ENCODE assay signal across 16 cellular contexts in genomic region chr2:59585657-59586056, GRCh38.
A peak's percentile ranks its signal among the peaks of the same experiment; 100 is the strongest.
DNase-seq lines count a peak whose midpoint lies in the region; ATAC-seq and TF ChIP-seq lines count a peak whose summit lies in the region.
"Had no signal": no experiment of that assay in that cellular context is flagged by ENCODE, and none has a peak within 500 bp of the region (broad histone marks: within the 10 kb centered on the region; RNA-seq: fewer than 3 reads in every experiment).

No MANE protein-coding gene starts in this region.

- H3K9me2 ChIP-seq in neural cell (ENCODE audit: insufficient read depth, low read length): no peaks in the 10 kb centered on the region

- no peaks in the 10 kb centered on the region for H3K79me2 ChIP-seq in neural cell (replicated peaks; ENCODE audit: insufficient read depth, low read length)

- TF ChIP-seq POLR2A in Peyer's patch (IDR thresholded peaks at IDR 0.05): no peak

- H3F3A ChIP-seq in neural cell (ENCODE audit: insufficient read depth, low read length, poor library complexity, severe bottlenecking): peaks cover 2% of the 10 kb centered on the region

- H3K27me3 ChIP-seq in Peyer's patch: no peaks in the 10 kb centered on the region
- H3K27me3 ChIP-seq in neural cell (ENCODE audit: insufficient read depth, low read depth, low read length): no peaks in the 10 kb centered on the region
- H3K27me3 ChIP-seq: gastrocnemius medialis, right lobe of liver, upper lobe of left lung had no signal

- H3K4me3 ChIP-seq in HEK293 (ENCODE audit: low read depth, low read length): no peak overlapping the region
- H3K4me3 ChIP-seq in Peyer's patch: no peak overlapping the region
- H3K4me3 ChIP-seq in neural cell (ENCODE audit: low read length): peak overlapping the region; percentile 16
- H3K4me3 ChIP-seq: gastrocnemius medialis, GM23248, left ventricle myocardium inferior, right lobe of liver, upper lobe of left lung had no signal

- TF ChIP-seq CTCF in HEK293 (tag by site-specific recombination; IDR thresholded peaks at IDR 0.05) (no peak), Peyer's patch (IDR thresholded peaks at IDR 0.05) (no peak), neural cell (IDR thresholded peaks at IDR 0.05; ENCODE audit: poor library complexity, severe bottlenecking) (no peak)

- no peaks in the 10 kb centered on the region for H4K20me1 ChIP-seq in neural cell (ENCODE audit: insufficient read depth)

- POLR2A ChIA-PET in HEK293 (lab: Yijun Ruan, JAX): no interaction called here

- H2AFZ ChIP-seq in neural cell (ENCODE audit: low read depth, low read length): no peak overlapping the region
- H2AFZ ChIP-seq: GM23248 had no signal

- peak; percentile 65 for DNase-seq in NCI-H2107 treated with DMSO at 0.1 percent for 48 hours (lab: John Stamatoyannopoulos, UW; ENCODE audit: unreplicated experiment)
- peak in 2 of 3 donors; percentile 57 to 64 for DNase-seq in Peyer's patch
- no peak for DNase-seq in stimulated activated naive CD8-positive, alpha-beta T cell treated with anti-CD3 and anti-CD28 coated beads, Interleukin-15, Interleukin-2, amounts not matched to agents 100 U/mL and 50 U/mL, for 24 hours
- DNase-seq: activated CD4-positive, CD25-positive, alpha-beta regulatory T cell treated with anti-CD3 and anti-CD28 coated beads, Interleukin-2, amount 50 U/mL, for 72 hours; CD8-positive, alpha-beta T cell; gastrocnemius medialis; GM23248; left ventricle myocardium inferior; NCI-H2081 treated with DMSO at 0.1 percent for 48 hours; right lobe of liver; T-helper 9 cell; upper lobe of left lung had no signal

- H3K9ac ChIP-seq in neural cell (ENCODE audit: low read length): peak overlapping the region; percentile 6
- H3K9ac ChIP-seq: GM23248 had no signal

- peak; percentile 69 for TF ChIP-seq EP300 in neural cell (conservative IDR thresholded peaks at IDR 0.05; ENCODE audit: poor library complexity, severe bottlenecking)

- H3K36me3 ChIP-seq in HEK293 (ENCODE audit: control insufficient read depth in 2 of 2, insufficient read depth in 1 of 2, low read length in 2 of 2) (no peaks in the 10 kb centered on the region), Peyer's patch (no peaks in the 10 kb centered on the region), neural cell (ENCODE audit: insufficient read depth, low read length) (no peaks in the 10 kb centered on the region)
- H3K36me3 ChIP-seq: gastrocnemius medialis, left ventricle myocardium inferior, right lobe of liver, upper lobe of left lung had no signal

- no peaks in the 10 kb centered on the region for H3K4me1 ChIP-seq in HEK293 (ENCODE audit: control insufficient read depth, insufficient read depth, low read length)
- peaks cover 0 to 7% (median 0%) of the 10 kb centered on the region in 4 donors for H3K4me1 ChIP-seq in Peyer's patch
- H3K4me1 ChIP-seq: gastrocnemius medialis, left ventricle myocardium inferior, right lobe of liver, upper lobe of left lung had no signal

- no peak for ATAC-seq in HG02759 (IDR thresholded peaks at IDR 0.05; ENCODE audit: unreplicated experiment)
- no peak for ATAC-seq in HG03095 (IDR thresholded peaks at IDR 0.05; ENCODE audit: unreplicated experiment)
- no peak for ATAC-seq in stimulated activated naive CD8-positive, alpha-beta T cell treated with anti-CD3 and anti-CD28 coated beads, Interleukin-15, Interleukin-2, amounts not matched to agents 100 U/mL and 50 U/mL, for 24 hours
- ATAC-seq: CD8-positive, alpha-beta T cell; gastrocnemius medialis; right lobe of liver had no signal

- no peak for TF ChIP-seq RAD21 in neural cell (conservative IDR thresholded peaks at IDR 0.05)

- H3K4me2 ChIP-seq in neural cell (ENCODE audit: low read length): peak overlapping the region; percentile 57

- CTCF ChIA-PET in HEK293 (lab: Yijun Ruan, JAX): interaction anchor here (1.1 to 1.3 kb wide), 2 partner anchors 17 to 560 kb away, joined by 4 to 9 read pairs; no protein-coding TSS in a partner anchor

- no peak overlapping the region for H3K27ac ChIP-seq in HEK293 (ENCODE audit: extremely low read depth, low read depth, low read length)
- no peak overlapping the region for H3K27ac ChIP-seq in Peyer's patch
- H3K27ac ChIP-seq in neural cell (ENCODE audit: low read length): peak overlapping the region; percentile 36
- H3K27ac ChIP-seq: gastrocnemius medialis, GM23248, left ventricle myocardium inferior, right lobe of liver, upper lobe of left lung had no signal

- no peaks in the 10 kb centered on the region for H3K9me3 ChIP-seq in HEK293 (ENCODE audit: control insufficient read depth, insufficient read depth, low read depth, low read length)
- no peaks in the 10 kb centered on the region for H3K9me3 ChIP-seq in Peyer's patch
- H3K9me3 ChIP-seq in neural cell (ENCODE audit: low read length): no peaks in the 10 kb centered on the region
- H3K9me3 ChIP-seq: gastrocnemius medialis, left ventricle myocardium inferior, right lobe of liver, upper lobe of left lung had no signal

TF ChIP-seq in HEK293, 187 proteins besides CTCF, POLR2A, EP300 and RAD21:
- TF ChIP-seq ZBTB17 (tag by site-specific recombination; IDR thresholded peaks at IDR 0.05) (peak; percentile 39; the same call in 1 of the 2 replicates), ZNF280D (tag by site-specific recombination; IDR thresholded peaks at IDR 0.05) (no peak)

TF ChIP-seq in neural cell, 6 proteins besides CTCF, POLR2A, EP300 and RAD21:
- TF ChIP-seq SMC3 (conservative IDR thresholded peaks at IDR 0.05; ENCODE audit: poor library complexity) (peak; percentile 34), POLR2AphosphoS5 (IDR thresholded peaks at IDR 0.05) (peak; percentile 57), REST (IDR thresholded peaks at IDR 0.05; ENCODE audit: borderline replicate concordance) (no peak), TAF1 (IDR thresholded peaks at IDR 0.05; ENCODE audit: low read depth) (no peak)
TF ChIP-seq in neural cell: peak in this region for 2.
